ENCODE assay signal across 1 cellular context in genomic region chr7:105102557-105103352, GRCh38.
A peak's percentile ranks its signal among the peaks of the same experiment; 100 is the strongest.
TF ChIP-seq lines count a peak whose summit lies in the region.

No MANE protein-coding gene starts in this region.

TF ChIP-seq in SK-N-SH treated with all-trans-retinoic acid at 6 μM for 48 hours, 23 proteins besides CTCF, POLR2A, EP300 and RAD21 (continued from another document):
- TF ChIP-seq, protein P1, sequence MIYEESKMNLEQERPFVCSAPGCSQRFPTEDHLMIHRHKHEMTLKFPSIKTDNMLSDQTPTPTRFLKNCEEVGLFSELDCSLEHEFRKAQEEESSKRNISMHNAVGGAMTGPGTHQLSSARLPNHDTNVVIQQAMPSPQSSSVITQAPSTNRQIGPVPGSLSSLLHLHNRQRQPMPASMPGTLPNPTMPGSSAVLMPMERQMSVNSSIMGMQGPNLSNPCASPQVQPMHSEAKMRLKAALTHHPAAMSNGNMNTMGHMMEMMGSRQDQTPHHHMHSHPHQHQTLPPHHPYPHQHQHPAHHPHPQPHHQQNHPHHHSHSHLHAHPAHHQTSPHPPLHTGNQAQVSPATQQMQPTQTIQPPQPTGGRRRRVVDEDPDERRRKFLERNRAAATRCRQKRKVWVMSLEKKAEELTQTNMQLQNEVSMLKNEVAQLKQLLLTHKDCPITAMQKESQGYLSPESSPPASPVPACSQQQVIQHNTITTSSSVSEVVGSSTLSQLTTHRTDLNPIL (CRISPR knock-in tag; IDR thresholded peaks at IDR 0.05; ENCODE audit: low read depth): no peak
- TF ChIP-seq, protein P2, sequence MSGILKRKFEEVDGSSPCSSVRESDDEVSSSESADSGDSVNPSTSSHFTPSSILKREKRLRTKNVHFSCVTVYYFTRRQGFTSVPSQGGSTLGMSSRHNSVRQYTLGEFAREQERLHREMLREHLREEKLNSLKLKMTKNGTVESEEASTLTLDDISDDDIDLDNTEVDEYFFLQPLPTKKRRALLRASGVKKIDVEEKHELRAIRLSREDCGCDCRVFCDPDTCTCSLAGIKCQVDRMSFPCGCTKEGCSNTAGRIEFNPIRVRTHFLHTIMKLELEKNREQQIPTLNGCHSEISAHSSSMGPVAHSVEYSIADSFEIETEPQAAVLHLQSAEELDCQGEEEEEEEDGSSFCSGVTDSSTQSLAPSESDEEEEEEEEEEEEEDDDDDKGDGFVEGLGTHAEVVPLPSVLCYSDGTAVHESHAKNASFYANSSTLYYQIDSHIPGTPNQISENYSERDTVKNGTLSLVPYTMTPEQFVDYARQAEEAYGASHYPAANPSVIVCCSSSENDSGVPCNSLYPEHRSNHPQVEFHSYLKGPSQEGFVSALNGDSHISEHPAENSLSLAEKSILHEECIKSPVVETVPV (CRISPR knock-in tag; IDR thresholded peaks at IDR 0.05): peak; percentile 50; the same call in 1 of the 2 replicates
- TF ChIP-seq ESRRG (CRISPR knock-in tag; IDR thresholded peaks at IDR 0.05): no peak
- TF ChIP-seq RARB (CRISPR knock-in tag; IDR thresholded peaks at IDR 0.05): no peak
- no peak for TF ChIP-seq OSR1 (CRISPR knock-in tag; IDR thresholded peaks at IDR 0.05)
- no peak for TF ChIP-seq GLIS3 (CRISPR knock-in tag; IDR thresholded peaks at IDR 0.05)
- TF ChIP-seq SNAI2 (CRISPR knock-in tag; IDR thresholded peaks at IDR 0.05): no peak
